Comparison of ENCODE assay signal across 8 cellular contexts in genomic region chr2:173247156-173247555, GRCh38.
"Had no signal": no experiment of that assay in that cellular context is flagged by ENCODE, and none has a peak within 500 bp of the region (broad histone marks: within the 10 kb centered on the region; RNA-seq: fewer than 3 reads in every experiment).

No MANE protein-coding gene starts in this region.

- H3K4me3 ChIP-seq: GM12878 had no signal

- FAIRE-seq: G401.6, GM12878, GM12891, GM12892, GM18507, GM19239 had no signal

- DNase-seq: GDM1, GF-D8 had no signal

- ATAC-seq: GM12878 had no signal
